In the genomic region with DNA sequence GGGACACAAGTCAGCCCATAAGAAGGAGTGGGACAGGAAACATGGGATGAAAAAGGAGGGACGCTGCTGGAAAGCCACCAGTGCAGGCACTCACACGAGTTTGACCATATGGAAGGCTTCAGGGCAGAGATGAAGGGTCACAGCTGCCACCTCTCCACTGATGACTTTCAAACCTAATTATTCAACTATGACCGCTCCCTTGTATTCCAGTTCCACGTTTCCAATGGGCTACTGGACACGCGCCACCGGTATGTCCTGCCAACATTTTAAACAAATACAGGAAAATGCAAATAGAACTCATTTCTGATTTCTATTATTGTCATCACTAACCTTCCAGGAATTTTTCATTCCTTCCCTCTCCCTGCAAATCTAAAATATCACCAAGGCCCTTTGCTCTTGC, we compare ENCODE assay signal across 16 cellular contexts.
"Had no signal": no experiment of that assay in that cellular context is flagged by ENCODE, and none has a peak within 500 bp of the region (broad histone marks: within the 10 kb centered on the region; RNA-seq: fewer than 3 reads in every experiment).

No MANE protein-coding gene starts in this region.

- H3K27me3 ChIP-seq: ovary had no signal

- H3K4me3 Mint-ChIP-seq: activated CD4-positive, alpha-beta T cell treated with anti-CD3 and anti-CD28 coated beads, Interleukin-2, amount 10 ng/mL, durations not matched to agents 7 days and 5 days; activated naive CD4-positive, alpha-beta T cell treated with anti-CD3 and anti-CD28 coated beads, Interleukin-2, amount 50 U/mL, for 24 hours; neural progenitor cell; WTC11 had no signal

- H3K36me3 ChIP-seq: esophagus muscularis mucosa, heart right ventricle, left lung, neural progenitor cell, ovary had no signal

- H3K9me3 ChIP-seq: esophagus muscularis mucosa, heart right ventricle, left lung, ovary had no signal

- H3K36me3 Mint-ChIP-seq: activated naive CD4-positive, alpha-beta T cell treated with anti-CD3 and anti-CD28 coated beads, Interleukin-2, amount 50 U/mL, for 24 hours; brain; neural progenitor cell; WTC11 had no signal

- ATAC-seq: heart right ventricle, left lung, WTC11 had no signal

- H3K4me3 ChIP-seq: esophagus muscularis mucosa, heart right ventricle, left lung, neural progenitor cell, ovary had no signal

- DNase-seq: activated CD4-positive, alpha-beta T cell treated with anti-CD3 and anti-CD28 coated beads, Interleukin-2, amount 10 ng/mL, durations not matched to agents 7 days and 5 days; activated CD8-positive, alpha-beta memory T cell treated with anti-CD3 and anti-CD28 coated beads for 24 hours; cerebellar nuclear complex; heart right ventricle; left lung; mesenchymal stem cell; ovary; retina; stimulated activated CD4-positive, alpha-beta T cell treated with anti-CD3 and anti-CD28 coated beads, Interleukin-4, amount 100 ng/mL, for 4 hours; T-helper 9 cell had no signal

- H3K4me1 ChIP-seq: neural progenitor cell had no signal

- H3K9me3 Mint-ChIP-seq: activated CD4-positive, alpha-beta T cell treated with anti-CD3 and anti-CD28 coated beads, Interleukin-2, amount 10 ng/mL, durations not matched to agents 7 days and 5 days; activated naive CD4-positive, alpha-beta T cell treated with anti-CD3 and anti-CD28 coated beads, Interleukin-2, amount 50 U/mL, for 24 hours; activated T-helper 2 cell treated with anti-CD3 and anti-CD28 coated beads, Interferon-gamma antibody, Interleukin-2, Interleukin-4, amounts not matched to agents 10 μg/mL and 5 μg/mL and 100 μg/mL, durations not matched to agents 14 hours and 24 hours and 36 hours; neural progenitor cell; WTC11 had no signal

- H3K27ac Mint-ChIP-seq: activated CD4-positive, alpha-beta T cell treated with anti-CD3 and anti-CD28 coated beads, Interleukin-2, amount 10 ng/mL, durations not matched to agents 7 days and 5 days; activated naive CD4-positive, alpha-beta T cell treated with anti-CD3 and anti-CD28 coated beads, Interleukin-2, amount 50 U/mL, for 24 hours; activated T-helper 2 cell treated with anti-CD3 and anti-CD28 coated beads, Interferon-gamma antibody, Interleukin-2, Interleukin-4, amounts not matched to agents 10 μg/mL and 5 μg/mL and 100 μg/mL, durations not matched to agents 14 hours and 24 hours and 36 hours; neural progenitor cell; WTC11 had no signal

- H3K27ac ChIP-seq: esophagus muscularis mucosa, heart right ventricle, left lung, neural progenitor cell, ovary had no signal
